Comparison of ENCODE assay signal across 23 cellular contexts in genomic region chr2:96167407-96168013, GRCh38. TPM values are rescaled to one million over a fixed set of nuclear protein-coding genes. Genes with fewer than 3 reads are reported as not detected.
A peak's percentile ranks its signal among the peaks of the same experiment; 100 is the strongest.
DNase-seq lines count a peak whose midpoint lies in the region; ATAC-seq, FAIRE-seq and TF ChIP-seq lines count a peak whose summit lies in the region.
"Had no signal": no experiment of that assay in that cellular context is flagged by ENCODE, and none has a peak within 500 bp of the region (broad histone marks: within the 10 kb centered on the region; RNA-seq: fewer than 3 reads in every experiment).

No MANE protein-coding gene starts in this region.

- POLR2A ChIA-PET in activated CD8-positive, alpha-beta T cell treated with anti-CD3 and anti-CD28 coated beads for 36 hours (lab: Charles Lee) = interaction anchor here (1.1 to 22.2 kb wide), 3 partner anchors 9 to 26 kb away, joined by 4 to 690 read pairs (median 4); partner anchors contain the start of genes ASTL and DUSP2
- POLR2A ChIA-PET in activated CD8-positive, alpha-beta T cell treated with anti-CD3 and anti-CD28 coated beads, Interleukin-2, amount 10 ng/mL, durations not matched to agents 7 days and 5 days (lab: Charles Lee) = no interaction called here

- peak overlapping the region; percentile 61 for H3K27ac ChIP-seq in VCaP
- H3K27ac ChIP-seq in substantia nigra (ENCODE audit: low read depth, low read length, poor library complexity, severe bottlenecking) = no peak overlapping the region
- H3K27ac ChIP-seq: heart right ventricle, tibial nerve had no signal

- H3K27ac Mint-ChIP-seq in activated CD8-positive, alpha-beta T cell treated with anti-CD3 and anti-CD28 coated beads for 36 hours = peak overlapping the region; percentile 52
- H3K27ac Mint-ChIP-seq in activated CD8-positive, alpha-beta T cell treated with anti-CD3 and anti-CD28 coated beads, Interleukin-2, amount 10 ng/mL, durations not matched to agents 7 days and 5 days = no peak overlapping the region
- H3K27ac Mint-ChIP-seq in natural killer cell treated with Interleukin-12 subunit alpha and Interleukin-12 subunit beta and Interleukin-15 and Interleukin-18, amount 100 ng/mL, for 72 hours = peak overlapping the region; percentile 7 to 56
- H3K27ac Mint-ChIP-seq: activated naive CD4-positive, alpha-beta T cell treated with anti-CD3 and anti-CD28 coated beads, Interleukin-2, amount 10 ng/mL, durations not matched to agents 7 days and 5 days; brain had no signal

- FAIRE-seq in GM12892 (lab: Jason Lieb, UNC) = peak; percentile 21

- intact Hi-C loops in activated CD8-positive, alpha-beta T cell treated with anti-CD3 and anti-CD28 coated beads for 36 hours (cut with micrococcal nuclease) = no loop called here

- peaks cover 63% of the 10 kb centered on the region for H3K4me1 Mint-ChIP-seq in activated CD8-positive, alpha-beta T cell treated with anti-CD3 and anti-CD28 coated beads for 36 hours (ENCODE audit: low read depth)
- peaks cover 26% of the 10 kb centered on the region for H3K4me1 Mint-ChIP-seq in activated CD8-positive, alpha-beta T cell treated with anti-CD3 and anti-CD28 coated beads, Interleukin-2, amount 10 ng/mL, durations not matched to agents 7 days and 5 days (ENCODE audit: low read depth)
- H3K4me1 Mint-ChIP-seq in natural killer cell treated with Interleukin-12 subunit alpha and Interleukin-12 subunit beta and Interleukin-15 and Interleukin-18, amount 100 ng/mL, for 72 hours (ENCODE audit: low read depth in 2 of 2) = peaks cover 34 to 39% of the 10 kb centered on the region in 2 donors

- no peak for ATAC-seq in activated CD8-positive, alpha-beta T cell treated with anti-CD3 and anti-CD28 coated beads for 36 hours
- no peak for ATAC-seq in activated CD8-positive, alpha-beta T cell treated with anti-CD3 and anti-CD28 coated beads, Interleukin-2, amount 10 ng/mL, durations not matched to agents 7 days and 5 days
- ATAC-seq in natural killer cell treated with Interleukin-12 subunit alpha and Interleukin-12 subunit beta and Interleukin-15 and Interleukin-18, amount 100 ng/mL, for 72 hours = no peak
- ATAC-seq in HG02973 (IDR thresholded peaks at IDR 0.05; ENCODE audit: unreplicated experiment) (no peak), GM18907 (IDR thresholded peaks at IDR 0.05; ENCODE audit: unreplicated experiment) (no peak)
- ATAC-seq: heart right ventricle, Panc1 had no signal

- H3K4me3 Mint-ChIP-seq in activated CD8-positive, alpha-beta T cell treated with anti-CD3 and anti-CD28 coated beads for 36 hours = no peak overlapping the region
- H3K4me3 Mint-ChIP-seq in activated CD8-positive, alpha-beta T cell treated with anti-CD3 and anti-CD28 coated beads, Interleukin-2, amount 10 ng/mL, durations not matched to agents 7 days and 5 days = no peak overlapping the region
- H3K4me3 Mint-ChIP-seq in natural killer cell treated with Interleukin-12 subunit alpha and Interleukin-12 subunit beta and Interleukin-15 and Interleukin-18, amount 100 ng/mL, for 72 hours = peak overlapping the region; percentile 10
- H3K4me3 Mint-ChIP-seq: activated naive CD4-positive, alpha-beta T cell treated with anti-CD3 and anti-CD28 coated beads, Interleukin-2, amount 10 ng/mL, durations not matched to agents 7 days and 5 days; brain; CD4-positive, alpha-beta memory T cell had no signal

- no peak for TF ChIP-seq POLR2A in GM12892 (IDR thresholded peaks at IDR 0.05; ENCODE audit: low read depth, low read length)

- DNase-seq in activated CD8-positive, alpha-beta T cell treated with anti-CD3 and anti-CD28 coated beads for 36 hours = no peak
- no peak for DNase-seq in activated CD8-positive, alpha-beta T cell treated with anti-CD3 and anti-CD28 coated beads, Interleukin-2, amount 10 ng/mL, durations not matched to agents 7 days and 5 days
- DNase-seq in GM12892 (ENCODE audit: insufficient read length) (no peak), substantia nigra (lab: John Stamatoyannopoulos, UW) (no peak)
- no peak for DNase-seq in natural killer cell treated with Interleukin-12 subunit alpha and Interleukin-12 subunit beta and Interleukin-15 and Interleukin-18, amount 100 ng/mL, for 72 hours (ENCODE audit: low spot score)
- DNase-seq: activated CD4-positive, CD25-positive, alpha-beta regulatory T cell; activated naive CD4-positive, alpha-beta T cell treated with anti-CD3 and anti-CD28 coated beads, Interleukin-2, amount 10 ng/mL, durations not matched to agents 7 days and 5 days; CD4-positive, alpha-beta memory T cell; DND-41; heart right ventricle; NCI-H748 treated with DMSO at 0.1 percent for 48 hours; retina; stimulated activated CD4-positive, alpha-beta T cell treated with anti-CD3 and anti-CD28 coated beads, Interleukin-15, amount 100 ng/mL, for 24 hours; stimulated activated naive CD4-positive, alpha-beta T cell; T-helper 9 cell had no signal

- peaks cover 7% of the 10 kb centered on the region for H3K9me3 Mint-ChIP-seq in activated CD8-positive, alpha-beta T cell treated with anti-CD3 and anti-CD28 coated beads for 36 hours
- H3K9me3 Mint-ChIP-seq in activated CD8-positive, alpha-beta T cell treated with anti-CD3 and anti-CD28 coated beads, Interleukin-2, amount 10 ng/mL, durations not matched to agents 7 days and 5 days (ENCODE audit: insufficient read depth) = no peaks in the 10 kb centered on the region
- no peaks in the 10 kb centered on the region for H3K9me3 Mint-ChIP-seq in natural killer cell treated with Interleukin-12 subunit alpha and Interleukin-12 subunit beta and Interleukin-15 and Interleukin-18, amount 100 ng/mL, for 72 hours

- H3K27me3 Mint-ChIP-seq in activated CD8-positive, alpha-beta T cell treated with anti-CD3 and anti-CD28 coated beads for 36 hours = no peaks in the 10 kb centered on the region
- H3K27me3 Mint-ChIP-seq in activated CD8-positive, alpha-beta T cell treated with anti-CD3 and anti-CD28 coated beads, Interleukin-2, amount 10 ng/mL, durations not matched to agents 7 days and 5 days (ENCODE audit: low read depth) = no peaks in the 10 kb centered on the region
- H3K27me3 Mint-ChIP-seq in natural killer cell treated with Interleukin-12 subunit alpha and Interleukin-12 subunit beta and Interleukin-15 and Interleukin-18, amount 100 ng/mL, for 72 hours = no peaks in the 10 kb centered on the region
- H3K27me3 Mint-ChIP-seq: activated naive CD4-positive, alpha-beta T cell treated with anti-CD3 and anti-CD28 coated beads, Interleukin-2, amount 10 ng/mL, durations not matched to agents 7 days and 5 days; CD4-positive, alpha-beta memory T cell had no signal

- H3K36me3 Mint-ChIP-seq in activated CD8-positive, alpha-beta T cell treated with anti-CD3 and anti-CD28 coated beads for 36 hours (ENCODE audit: low read depth) = peaks cover 6% of the 10 kb centered on the region
- no peaks in the 10 kb centered on the region for H3K36me3 Mint-ChIP-seq in activated CD8-positive, alpha-beta T cell treated with anti-CD3 and anti-CD28 coated beads, Interleukin-2, amount 10 ng/mL, durations not matched to agents 7 days and 5 days (ENCODE audit: low read depth)
- no peaks in the 10 kb centered on the region for H3K36me3 Mint-ChIP-seq in natural killer cell treated with Interleukin-12 subunit alpha and Interleukin-12 subunit beta and Interleukin-15 and Interleukin-18, amount 100 ng/mL, for 72 hours
- H3K36me3 Mint-ChIP-seq: brain; CD4-positive, alpha-beta memory T cell had no signal

- CTCF ChIA-PET in activated CD8-positive, alpha-beta T cell treated with anti-CD3 and anti-CD28 coated beads for 36 hours (lab: Charles Lee) = interaction anchor here (1.8 to 2.3 kb wide), 3 partner anchors 25 to 175 kb away, joined by 5 to 9 read pairs (median 7); no protein-coding TSS in a partner anchor
- CTCF ChIA-PET in activated CD8-positive, alpha-beta T cell treated with anti-CD3 and anti-CD28 coated beads, Interleukin-2, amount 10 ng/mL, durations not matched to agents 7 days and 5 days (lab: Charles Lee) = interaction anchor here (13.1 kb wide), 1 partner anchor 24 kb away, joined by 674 read pairs; the partner anchor contains the start of genes ASTL and DUSP2

- no peak for TF ChIP-seq CTCF in activated CD8-positive, alpha-beta T cell treated with anti-CD3 and anti-CD28 coated beads for 36 hours (IDR thresholded peaks at IDR 0.05)
- TF ChIP-seq CTCF in VCaP (conservative IDR thresholded peaks at IDR 0.05) = no peak

RNA-seq across cellular contexts. Expression of gene DUSP2, which starts 22.3 kb away (rescaled TPM):
- 100 to 1,000 TPM; 311 to 313 TPM for total RNA-seq in activated CD8-positive, alpha-beta T cell treated with anti-CD3 and anti-CD28 coated beads for 36 hours
- 10 to 100 TPM; 20.3 to 21.2 TPM for total RNA-seq in activated CD8-positive, alpha-beta T cell treated with anti-CD3 and anti-CD28 coated beads, Interleukin-2, amount 10 ng/mL, durations not matched to agents 7 days and 5 days
- polyA plus RNA-seq in GM12892 (2012; ENCODE audit: missing spikeins) = 160 TPM
- total RNA-seq in natural killer cell treated with Interleukin-12 subunit alpha and Interleukin-12 subunit beta and Interleukin-15 and Interleukin-18, amount 100 ng/mL, for 72 hours = 10 to 100 TPM; 30.9 to 52.0 TPM

RNA-seq across cellular contexts. Expression of gene ASTL, which starts 29.2 kb away (rescaled TPM):
- total RNA-seq in activated CD8-positive, alpha-beta T cell treated with anti-CD3 and anti-CD28 coated beads for 36 hours = 1 to 10 TPM; 1.8 to 2.7 TPM
- under 1 TPM in 1 of 2 experiments, not detected in 1; 0.34 TPM for total RNA-seq in activated CD8-positive, alpha-beta T cell treated with anti-CD3 and anti-CD28 coated beads, Interleukin-2, amount 10 ng/mL, durations not matched to agents 7 days and 5 days
- polyA plus RNA-seq in GM12892 (2012; ENCODE audit: missing spikeins) = 1.3 TPM
- under 1 TPM in 1 of 2 donors, not detected in 1; 0.92 TPM for total RNA-seq in natural killer cell treated with Interleukin-12 subunit alpha and Interleukin-12 subunit beta and Interleukin-15 and Interleukin-18, amount 100 ng/mL, for 72 hours
- total RNA-seq: heart right ventricle, liver, SK-MEL-5 had no signal
- polyA plus RNA-seq: liver had no signal

RNA-seq across cellular contexts. Expression of gene STARD7, which starts 41.1 kb away (rescaled TPM):
- total RNA-seq in activated CD8-positive, alpha-beta T cell treated with anti-CD3 and anti-CD28 coated beads for 36 hours = 100 to 1,000 TPM; 145 to 149 TPM
- 100 to 1,000 TPM; 139 to 143 TPM for total RNA-seq in activated CD8-positive, alpha-beta T cell treated with anti-CD3 and anti-CD28 coated beads, Interleukin-2, amount 10 ng/mL, durations not matched to agents 7 days and 5 days
- polyA plus RNA-seq in GM12892 (2012; ENCODE audit: missing spikeins) = 95.5 TPM
- 100 to 1,000 TPM; 153 to 206 TPM for total RNA-seq in natural killer cell treated with Interleukin-12 subunit alpha and Interleukin-12 subunit beta and Interleukin-15 and Interleukin-18, amount 100 ng/mL, for 72 hours

RNA-seq across cellular contexts. Expression of gene ADRA2B, which starts 51.1 kb away (rescaled TPM):
- total RNA-seq in activated CD8-positive, alpha-beta T cell treated with anti-CD3 and anti-CD28 coated beads for 36 hours = under 1 TPM; 0.29 to 0.34 TPM
- under 1 TPM in 1 of 2 experiments, not detected in 1; 0.08 TPM for total RNA-seq in activated CD8-positive, alpha-beta T cell treated with anti-CD3 and anti-CD28 coated beads, Interleukin-2, amount 10 ng/mL, durations not matched to agents 7 days and 5 days
- polyA plus RNA-seq in GM12892 (2012; ENCODE audit: missing spikeins) = not detected
- not detected for total RNA-seq in natural killer cell treated with Interleukin-12 subunit alpha and Interleukin-12 subunit beta and Interleukin-15 and Interleukin-18, amount 100 ng/mL, for 72 hours
- total RNA-seq: CD4-positive, alpha-beta memory T cell; SK-MEL-5 had no signal
- polyA plus RNA-seq: CD4-positive, alpha-beta memory T cell had no signal

Comparison
In these comparisons a context has a peak if more than half of its experiments do, and no peak if none do; other contexts are left out.
1. RNA of gene DUSP2, which starts 22.3 kb away (total RNA-seq): 311 to 313 TPM in activated CD8-positive, alpha-beta T cell treated with anti-CD3 and anti-CD28 coated beads for 36 hours; 30.9 to 52.0 TPM in natural killer cell treated with Interleukin-12 subunit alpha and Interleukin-12 subunit beta and Interleukin-15 and Interleukin-18, amount 100 ng/mL, for 72 hours and 20.3 to 21.2 TPM in activated CD8-positive, alpha-beta T cell treated with anti-CD3 and anti-CD28 coated beads, Interleukin-2, amount 10 ng/mL, durations not matched to agents 7 days and 5 days; every median in the first group is over 4 times any median in the second.